Comparison of ENCODE assay signal across 23 cellular contexts in the genomic region with DNA sequence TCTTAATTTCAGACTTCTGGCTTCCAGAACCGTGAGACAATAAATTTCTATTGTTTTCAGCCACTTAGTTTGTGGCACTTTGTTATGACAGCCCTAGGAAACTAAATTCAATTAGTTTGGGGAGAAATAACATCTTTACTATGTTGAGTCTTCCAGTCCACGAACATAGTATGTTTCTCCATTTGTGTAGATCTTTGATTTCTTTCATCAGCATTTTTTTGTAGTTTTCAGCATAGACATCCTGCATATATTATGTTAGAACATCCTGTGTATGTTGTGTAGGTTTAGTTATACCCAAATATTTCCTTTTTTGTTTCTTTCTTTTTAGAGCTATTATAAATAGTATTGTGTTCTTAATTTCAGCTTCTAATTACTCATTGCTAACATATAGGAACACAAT. TPM values are rescaled to one million over a fixed set of nuclear protein-coding genes. Genes with fewer than 3 reads are reported as not detected.
A peak's percentile ranks its signal among the peaks of the same experiment; 100 is the strongest.
DNase-seq lines count a peak whose midpoint lies in the region; ATAC-seq and TF ChIP-seq lines count a peak whose summit lies in the region.
"Had no signal": no experiment of that assay in that cellular context is flagged by ENCODE, and none has a peak within 500 bp of the region (broad histone marks: within the 10 kb centered on the region; RNA-seq: fewer than 3 reads in every experiment).

No MANE protein-coding gene starts in this region.

- no peak for ATAC-seq in activated B cell treated with CpG ODN at 0.5 μM for 24 hours (ENCODE audit: low read depth)
- ATAC-seq: PC-3, Right ventricle myocardium inferior, T-cell had no signal

- no peaks in the 10 kb centered on the region for H3K9me3 ChIP-seq in GM23248 (ENCODE audit: low read depth)
- no peaks in the 10 kb centered on the region for H3K9me3 ChIP-seq in Loucy (ENCODE audit: insufficient read depth, low read depth, low read length)
- H3K9me3 ChIP-seq in osteoblast (ENCODE audit: low read depth, low read length) = no peaks in the 10 kb centered on the region
- H3K9me3 ChIP-seq: SJCRH30 had no signal

- H3K9me2 ChIP-seq in GM23248 (ENCODE audit: insufficient read depth) = no peaks in the 10 kb centered on the region
- H3K9me2 ChIP-seq in Loucy (replicated peaks; ENCODE audit: low read depth, low read length) = no peaks in the 10 kb centered on the region

- CTCF ChIA-PET in activated B cell treated with CpG ODN at 0.5 μM for 24 hours (lab: Charles Lee) = interaction anchor here (1.1 to 1.4 kb wide), 3 partner anchors 11 to 28 kb away, joined by 4 to 6 read pairs (median 4); no protein-coding TSS in a partner anchor

- H3F3A ChIP-seq in GM23248 (ENCODE audit: insufficient read depth) (no peaks in the 10 kb centered on the region), Loucy (ENCODE audit: low read depth) (no peaks in the 10 kb centered on the region)

- H3K4me3 ChIP-seq in GM23248 = no peak overlapping the region
- H3K4me3 ChIP-seq in Loucy (ENCODE audit: low read length, poor library complexity, severe bottlenecking) = no peak overlapping the region
- no peak overlapping the region for H3K4me3 ChIP-seq in osteoblast (ENCODE audit: insufficient read depth, low read length)
- H3K4me3 ChIP-seq: SJCRH30 had no signal

- H3K4me1 Mint-ChIP-seq in activated B cell treated with CpG ODN at 0.5 μM for 24 hours = peaks cover 28% of the 10 kb centered on the region

- no peak overlapping the region for H3K27ac ChIP-seq in GM23248
- no peak overlapping the region for H3K27ac ChIP-seq in osteoblast (ENCODE audit: low read depth, low read length)
- H3K27ac ChIP-seq: KMS-11, SJCRH30 had no signal

- in situ Hi-C loops in GM23248 (cut with MboI) = no loop called here

- intact Hi-C loops in activated B cell treated with CpG ODN at 0.5 μM for 24 hours (cut with micrococcal nuclease) = no loop called here

- POLR2A ChIA-PET in activated B cell treated with CpG ODN at 0.5 μM for 24 hours (lab: Charles Lee) = interaction anchor here (4.1 kb wide), 1 partner anchor 18 kb away, joined by 40 read pairs; the partner anchor contains the start of gene HMGA1

- TF ChIP-seq CTCF in Loucy (conservative IDR thresholded peaks at IDR 0.05; ENCODE audit: low read length) = no peak
- no peak for TF ChIP-seq CTCF in activated B cell treated with CpG ODN at 0.5 μM for 24 hours (IDR thresholded peaks at IDR 0.05)
- no peak for TF ChIP-seq CTCF in osteoblast (IDR thresholded peaks at IDR 0.05; ENCODE audit: extremely low read depth, low read depth, low read length)

- H2AFZ ChIP-seq in GM23248 = peak overlapping the region; percentile 31; the same call in 1 of the 2 replicates
- 0 out of 2 replicates have a peak overlapping the region, but pooled peaks have one; percentile 10 for H2AFZ ChIP-seq in Loucy (ENCODE audit: low read length)
- H2AFZ ChIP-seq in osteoblast (ENCODE audit: low read length) = no peak overlapping the region

- DNase-seq in GM23248 (no peak), activated B cell treated with CpG ODN at 0.5 μM for 24 hours (no peak), osteoblast (ENCODE audit: insufficient read length, low spot score, missing footprints) (peak; percentile 29), UCSD-AML1 (lab: John Stamatoyannopoulos, UW; ENCODE audit: unreplicated experiment) (no peak), H4 (ENCODE audit: low spot score) (no peak), glomerular visceral epithelial cell (ENCODE audit: extremely low spot score) (no peak)
- DNase-seq in stimulated activated naive CD4-positive, alpha-beta T cell treated with Interleukin-2 at 50 U/mL for 16 hours (lab: John Stamatoyannopoulos, UW) = no peak
- DNase-seq: C1 segment of cervical spinal cord, Calu3, DMS79 treated with DMSO at 0.1 percent for 48 hours, H9, HFFc6, NCI-H1092, NCI-H1417 treated with DMSO at 0.1 percent for 48 hours, NCI-H1694 treated with DMSO at 0.1 percent for 48 hours, NCI-H2081 treated with DMSO at 0.1 percent for 48 hours, NCI-H774, PC-3, SJCRH30, T-cell had no signal

- no peaks in the 10 kb centered on the region for H3K9me3 Mint-ChIP-seq in activated B cell treated with CpG ODN at 0.5 μM for 24 hours
- H3K9me3 Mint-ChIP-seq: H9, HFFc6, T-cell had no signal

- no peak overlapping the region for H3K4me3 Mint-ChIP-seq in activated B cell treated with CpG ODN at 0.5 μM for 24 hours
- H3K4me3 Mint-ChIP-seq: H9, HFFc6, T-cell had no signal

- 54 to 55% methylated on average over 2 of the region's 2 CpGs for WGBS in GM23248 (ENCODE audit: low coverage in 1 of 2, low lambda C conversion rate in 2 of 2, missing lambda C conversion rate in 2 of 2), 2 experiments

- H3K4me1 ChIP-seq in GM23248 (ENCODE audit: insufficient read depth) = no peaks in the 10 kb centered on the region; the same call in 1 of the 2 replicates
- H3K4me1 ChIP-seq in Loucy (ENCODE audit: insufficient read depth, low read length, poor library complexity, severe bottlenecking) = peaks cover 5% of the 10 kb centered on the region
- H3K4me1 ChIP-seq in osteoblast (ENCODE audit: insufficient read depth, low read length) = peaks cover 6% of the 10 kb centered on the region

- no peaks in the 10 kb centered on the region for H3K27me3 Mint-ChIP-seq in activated B cell treated with CpG ODN at 0.5 μM for 24 hours
- H3K27me3 Mint-ChIP-seq: T-cell had no signal

- H3K36me3 ChIP-seq in GM23248 (ENCODE audit: low read depth) = no peaks in the 10 kb centered on the region
- no peaks in the 10 kb centered on the region for H3K36me3 ChIP-seq in Loucy (ENCODE audit: insufficient read depth, low read length)
- H3K36me3 ChIP-seq in osteoblast (ENCODE audit: insufficient read depth, low read length) = no peaks in the 10 kb centered on the region
- H3K36me3 ChIP-seq: SJCRH30 had no signal

- H3K79me2 ChIP-seq in GM23248 (ENCODE audit: insufficient read depth) = no peaks in the 10 kb centered on the region
- H3K79me2 ChIP-seq in Loucy (ENCODE audit: insufficient read depth, low read length) = no peaks in the 10 kb centered on the region
- H3K79me2 ChIP-seq in osteoblast (ENCODE audit: insufficient read depth, low read length) = no peaks in the 10 kb centered on the region

- no peak overlapping the region for H3K9ac ChIP-seq in GM23248
- no peak overlapping the region for H3K9ac ChIP-seq in Loucy (ENCODE audit: low read depth, low read length, poor library complexity, severe bottlenecking)
- H3K9ac ChIP-seq: KMS-11 had no signal

- H3K36me3 Mint-ChIP-seq in activated B cell treated with CpG ODN at 0.5 μM for 24 hours (ENCODE audit: low read depth) = no peaks in the 10 kb centered on the region
- H3K36me3 Mint-ChIP-seq: T-cell had no signal

- no peaks in the 10 kb centered on the region for H4K20me1 ChIP-seq in GM23248 (ENCODE audit: insufficient read depth)
- H4K20me1 ChIP-seq in Loucy (ENCODE audit: insufficient read depth, low read length, poor library complexity, severe bottlenecking) = no peaks in the 10 kb centered on the region
- no peaks in the 10 kb centered on the region for H4K20me1 ChIP-seq in osteoblast (ENCODE audit: insufficient read depth, low read length)

- no peaks in the 10 kb centered on the region for H3K27me3 ChIP-seq in GM23248 (replicated peaks; ENCODE audit: insufficient read depth)
- no peaks in the 10 kb centered on the region for H3K27me3 ChIP-seq in Loucy (ENCODE audit: insufficient read depth, low read length, poor library complexity, severe bottlenecking)
- H3K27me3 ChIP-seq in osteoblast (ENCODE audit: insufficient read depth, low read length) = no peaks in the 10 kb centered on the region
- H3K27me3 ChIP-seq: SJCRH30 had no signal

- H3K27ac Mint-ChIP-seq in activated B cell treated with CpG ODN at 0.5 μM for 24 hours = peak overlapping the region; percentile 83
- H3K27ac Mint-ChIP-seq: H9, HFFc6 had no signal

- H3K4me2 ChIP-seq in GM23248 (ENCODE audit: unreplicated experiment) (no peak overlapping the region), Loucy (ENCODE audit: low read depth, low read length, poor library complexity, severe bottlenecking) (no peak overlapping the region), osteoblast (ENCODE audit: insufficient read depth, low read length) (no peak overlapping the region)
- H3K4me2 ChIP-seq: KMS-11 had no signal

RNA-seq across cellular contexts. Expression of gene HMGA1, which starts 18.0 kb away (rescaled TPM):
- total RNA-seq in GM23248 (2014; rRNA removed; shearing (Covaris generic)) = 197 and 243 TPM in 2 replicates
- polyA plus RNA-seq in GM23248 (2016; fragmentation: Nextera tagmentation; extraction: Ambion mirVana) = 332 and 351 TPM in 2 replicates
- total RNA-seq in activated B cell treated with CpG ODN at 0.5 μM for 24 hours (186 and 188 TPM in 2 replicates), osteoblast (59.4 and 82.8 TPM in 2 replicates)
- total RNA-seq in H4 (2014; rRNA removed; shearing (Covaris generic)) = 117 and 122 TPM in 2 replicates

RNA-seq across cellular contexts. Expression of gene SMIM29, which starts 30.1 kb away (rescaled TPM):
- total RNA-seq in GM23248 (2014; rRNA removed; shearing (Covaris generic)) = 27.6 and 35.1 TPM in 2 replicates
- polyA plus RNA-seq in GM23248 (2016; fragmentation: Nextera tagmentation; extraction: Ambion mirVana) = 55.1 and 58.3 TPM in 2 replicates
- total RNA-seq in activated B cell treated with CpG ODN at 0.5 μM for 24 hours = 25.8 and 27.7 TPM in 2 replicates
- 35.1 and 44.2 TPM in 2 replicates for total RNA-seq in osteoblast
- 46.4 and 61.4 TPM in 2 replicates for total RNA-seq in H4 (2014; rRNA removed; shearing (Covaris generic))
